Comparison of ENCODE assay signal across 7 cellular contexts in the genomic region with DNA sequence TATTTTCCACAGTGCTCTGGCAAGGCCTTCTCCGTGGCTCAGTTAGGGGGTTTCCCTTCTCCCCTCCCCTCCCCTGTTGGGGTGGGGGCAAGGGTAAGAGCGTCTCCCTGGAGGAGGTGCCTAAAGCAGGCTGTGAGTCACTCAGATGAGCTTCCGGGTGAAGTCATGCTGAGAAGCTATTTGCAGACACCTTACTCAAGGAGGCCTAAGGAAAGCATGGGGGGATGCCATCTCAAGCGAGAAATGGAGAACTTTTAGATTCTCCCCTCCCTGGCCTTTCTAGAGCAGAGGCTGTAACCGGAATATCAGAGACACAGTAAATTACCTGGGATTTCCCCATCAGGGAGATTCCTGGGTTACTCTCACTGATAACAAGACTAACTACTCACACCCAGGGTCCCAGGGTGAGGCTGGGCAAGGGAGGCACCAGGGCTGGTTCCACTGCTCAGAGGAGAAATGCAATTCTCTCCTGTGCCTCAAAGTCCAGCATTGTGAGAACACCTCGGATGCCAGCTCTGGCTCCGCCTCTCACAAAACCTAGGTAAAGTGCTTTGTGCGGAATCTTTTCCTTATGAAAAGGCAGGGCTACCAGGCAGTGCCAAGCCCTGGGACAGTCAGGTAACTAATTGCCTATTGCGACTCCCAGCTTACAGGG.
DNase-seq lines count a peak whose midpoint lies in the region; ATAC-seq and TF ChIP-seq lines count a peak whose summit lies in the region.

No MANE protein-coding gene starts in this region.

- H3K4me3 ChIP-seq in SK-N-SH (ENCODE audit: low read depth in 2 of 2, low read length in 1 of 2) = no peak overlapping the region
- H3K4me3 ChIP-seq in lung = no peak overlapping the region

- no peaks in the 10 kb centered on the region for H3F3A ChIP-seq in SK-N-SH (replicated peaks; ENCODE audit: insufficient read depth)

- CTCF ChIA-PET in SK-N-SH (lab: Yijun Ruan, JAX) = interaction anchor here (0.7 to 1.8 kb wide), 4 partner anchors 10 to 200 kb away, joined by 3 to 5 read pairs (median 4); no protein-coding TSS in a partner anchor

- H3K9me3 ChIP-seq in SK-N-SH = no peaks in the 10 kb centered on the region
- H3K9me3 ChIP-seq in lung (ENCODE audit: control insufficient read depth in 2 of 2, insufficient read depth in 1 of 2, low read length in 1 of 2) = no peaks in the 10 kb centered on the region

- H3K27me3 Mint-ChIP-seq in stimulated activated naive CD8-positive, alpha-beta T cell treated with anti-CD3 and anti-CD28 coated beads, Interleukin-15, Interleukin-2, amounts not matched to agents 100 ng/mL and 50 ng/mL, for 24 hours = no peaks in the 10 kb centered on the region

- H3K9ac ChIP-seq in SK-N-SH = peak overlapping the region; percentile 40; the same call in 1 of the 2 replicates

- POLR2A ChIA-PET in SK-N-SH (lab: Yijun Ruan, JAX) = no interaction called here

- no peak overlapping the region for H3K27ac Mint-ChIP-seq in activated naive CD4-positive, alpha-beta T cell treated with anti-CD3 and anti-CD28 coated beads, Interleukin-2, amount 50 U/mL, for 72 hours
- peak overlapping the region; percentile 70 for H3K27ac Mint-ChIP-seq in stimulated activated naive CD8-positive, alpha-beta T cell treated with anti-CD3 and anti-CD28 coated beads, Interleukin-15, Interleukin-2, amounts not matched to agents 100 ng/mL and 50 ng/mL, for 24 hours

- H3K4me1 Mint-ChIP-seq in stimulated activated naive CD8-positive, alpha-beta T cell treated with anti-CD3 and anti-CD28 coated beads, Interleukin-15, Interleukin-2, amounts not matched to agents 100 ng/mL and 50 ng/mL, for 24 hours (ENCODE audit: low read depth) = peaks cover 77% of the 10 kb centered on the region

- no peaks in the 10 kb centered on the region for H3K9me3 Mint-ChIP-seq in activated naive CD4-positive, alpha-beta T cell treated with anti-CD3 and anti-CD28 coated beads, Interleukin-2, amount 50 U/mL, for 72 hours
- H3K9me3 Mint-ChIP-seq in stimulated activated naive CD8-positive, alpha-beta T cell treated with anti-CD3 and anti-CD28 coated beads, Interleukin-15, Interleukin-2, amounts not matched to agents 100 ng/mL and 50 ng/mL, for 24 hours = no peaks in the 10 kb centered on the region

- DNase-seq in SK-N-SH (no peak), lung (ENCODE audit: low spot score) (peak; percentile 48), mesenteric fat pad (ENCODE audit: low spot score) (no peak)
- peak in 1 of 2 donors; percentile 69 for DNase-seq in activated naive CD4-positive, alpha-beta T cell treated with anti-CD3 and anti-CD28 coated beads, Interleukin-2, amount 50 U/mL, for 72 hours (ENCODE audit: low spot score in 2 of 2)

- H3K36me3 Mint-ChIP-seq in activated naive CD4-positive, alpha-beta T cell treated with anti-CD3 and anti-CD28 coated beads, Interleukin-2, amount 50 U/mL, for 72 hours = no peaks in the 10 kb centered on the region
- H3K36me3 Mint-ChIP-seq in stimulated activated naive CD8-positive, alpha-beta T cell treated with anti-CD3 and anti-CD28 coated beads, Interleukin-15, Interleukin-2, amounts not matched to agents 100 ng/mL and 50 ng/mL, for 24 hours (ENCODE audit: low read depth) = no peaks in the 10 kb centered on the region

- peak overlapping the region; percentile 71 for H3K4me2 ChIP-seq in SK-N-SH

- 55% methylated on average over 7 of the region's 9 CpGs for WGBS in SK-N-SH (ENCODE audit: low lambda C conversion rate)
- WGBS in lung, 2 donors = 43 to 52% methylated on average over 9 of the region's 9 CpGs

- H3K36me3 ChIP-seq in SK-N-SH (replicated peaks in 1 of 2; ENCODE audit: control insufficient read depth in 1 of 2, insufficient read depth in 2 of 2, low read length in 1 of 2) = no peaks in the 10 kb centered on the region
- no peaks in the 10 kb centered on the region for H3K36me3 ChIP-seq in lung (ENCODE audit: control insufficient read depth in 2 of 2, insufficient read depth in 2 of 2, low read length in 2 of 2)

- ATAC-seq in GM19397 (IDR thresholded peaks at IDR 0.05; ENCODE audit: unreplicated experiment) = peak; percentile 61
- peak; percentile 76 for ATAC-seq in HG03175 (IDR thresholded peaks at IDR 0.05; ENCODE audit: unreplicated experiment)
- peak; percentile 77 to 91 for ATAC-seq in activated naive CD4-positive, alpha-beta T cell treated with anti-CD3 and anti-CD28 coated beads, Interleukin-2, amount 50 U/mL, for 72 hours
- peak; percentile 91 for ATAC-seq in lung (ENCODE audit: insufficient read depth, low FRiP score)

- H3K27ac ChIP-seq in SK-N-SH (ENCODE audit: low read depth in 2 of 2, low read length in 1 of 2) (0 out of 4 replicates have a peak overlapping the region, but pooled peaks of 1 of the 2 experiments have one; percentile 27), lung (ENCODE audit: low read depth in 1 of 2, low read length in 1 of 2) (peak overlapping the region in 1 of 2 donors; percentile 74)

- peak overlapping the region; percentile 38 for H3K4me3 Mint-ChIP-seq in stimulated activated naive CD8-positive, alpha-beta T cell treated with anti-CD3 and anti-CD28 coated beads, Interleukin-15, Interleukin-2, amounts not matched to agents 100 ng/mL and 50 ng/mL, for 24 hours

- TF ChIP-seq CTCF in SK-N-SH (IDR thresholded peaks at IDR 0.05) = no peak
- no peak for TF ChIP-seq CTCF in lung (IDR thresholded peaks at IDR 0.05; ENCODE audit: control extremely low read depth, extremely low read depth)

- H3K4me1 ChIP-seq in SK-N-SH (ENCODE audit: control insufficient read depth in 1 of 2, insufficient read depth in 2 of 2, low read depth in 1 of 2, low read length in 1 of 2) = peaks cover 9 to 13% of the 10 kb centered on the region in 2 experiments; a peak in 2 of 4 replicates
- H3K4me1 ChIP-seq in lung (ENCODE audit: control insufficient read depth in 2 of 2, insufficient read depth in 2 of 2, low read length in 2 of 2) = peaks cover 0 to 4% of the 10 kb centered on the region in 2 donors

- H3K27me3 ChIP-seq in SK-N-SH (ENCODE audit: insufficient read depth) (no peaks in the 10 kb centered on the region), lung (ENCODE audit: control insufficient read depth, insufficient read depth) (no peaks in the 10 kb centered on the region)

- H2AFZ ChIP-seq in SK-N-SH (ENCODE audit: low read depth) = peak overlapping the region; percentile 82

- TF ChIP-seq RAD21 in SK-N-SH (IDR thresholded peaks at IDR 0.05; ENCODE audit: low read length) = no peak

- TF ChIP-seq EP300 in SK-N-SH (IDR thresholded peaks at IDR 0.05; ENCODE audit: borderline replicate concordance in 1 of 2, low read depth in 1 of 2, low read length in 1 of 2) = peak in 1 of 2 experiments; percentile 36; a peak in 1 of 4 replicates

- H3K9me2 ChIP-seq in SK-N-SH = no peaks in the 10 kb centered on the region

- no peaks in the 10 kb centered on the region for H4K20me1 ChIP-seq in SK-N-SH (ENCODE audit: insufficient read depth)

- H3K79me2 ChIP-seq in SK-N-SH (ENCODE audit: insufficient read depth) = no peaks in the 10 kb centered on the region

TF ChIP-seq in SK-N-SH, 30 proteins besides CTCF, POLR2A, EP300 and RAD21 (continues in another document):
- TF ChIP-seq MEF2A (IDR thresholded peaks at IDR 0.05; ENCODE audit: borderline replicate concordance, low read depth) (no peak), YY1 (IDR thresholded peaks at IDR 0.05; ENCODE audit: low read depth) (no peak), GABPA (IDR thresholded peaks at IDR 0.05; ENCODE audit: low read depth) (peak; percentile 24; the same call in 1 of the 2 replicates), ELF1 (IDR thresholded peaks at IDR 0.05) (peak; percentile 60; the same call in 1 of the 2 replicates), NFIC (IDR thresholded peaks at IDR 0.05; ENCODE audit: borderline replicate concordance) (no peak), JUND (IDR thresholded peaks at IDR 0.05) (peak; percentile 70), NRF1 (IDR thresholded peaks at IDR 0.05; ENCODE audit: low read depth, low read length) (no peak), TCF12 (IDR thresholded peaks at IDR 0.05) (peak; percentile 33; the same call in 1 of the 2 replicates), MXI1 (IDR thresholded peaks at IDR 0.05; ENCODE audit: low read depth, low read length) (no peak), GATA2 (CRISPR knock-in tag; IDR thresholded peaks at IDR 0.05) (no peak), TAF1 (IDR thresholded peaks at IDR 0.05; ENCODE audit: borderline replicate concordance, low read depth, low read length) (no peak)
- TF ChIP-seq, protein P1, sequence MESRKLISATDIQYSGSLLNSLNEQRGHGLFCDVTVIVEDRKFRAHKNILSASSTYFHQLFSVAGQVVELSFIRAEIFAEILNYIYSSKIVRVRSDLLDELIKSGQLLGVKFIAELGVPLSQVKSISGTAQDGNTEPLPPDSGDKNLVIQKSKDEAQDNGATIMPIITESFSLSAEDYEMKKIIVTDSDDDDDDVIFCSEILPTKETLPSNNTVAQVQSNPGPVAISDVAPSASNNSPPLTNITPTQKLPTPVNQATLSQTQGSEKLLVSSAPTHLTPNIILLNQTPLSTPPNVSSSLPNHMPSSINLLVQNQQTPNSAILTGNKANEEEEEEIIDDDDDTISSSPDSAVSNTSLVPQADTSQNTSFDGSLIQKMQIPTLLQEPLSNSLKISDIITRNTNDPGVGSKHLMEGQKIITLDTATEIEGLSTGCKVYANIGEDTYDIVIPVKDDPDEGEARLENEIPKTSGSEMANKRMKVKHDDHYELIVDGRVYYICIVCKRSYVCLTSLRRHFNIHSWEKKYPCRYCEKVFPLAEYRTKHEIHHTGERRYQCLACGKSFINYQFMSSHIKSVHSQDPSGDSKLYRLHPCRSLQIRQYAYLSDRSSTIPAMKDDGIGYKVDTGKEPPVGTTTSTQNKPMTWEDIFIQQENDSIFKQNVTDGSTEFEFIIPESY (IDR thresholded peaks at IDR 0.05; ENCODE audit: borderline replicate concordance, low read depth) = peak; percentile 26; the same call in 1 of the 2 replicates
- TF ChIP-seq, protein P2, sequence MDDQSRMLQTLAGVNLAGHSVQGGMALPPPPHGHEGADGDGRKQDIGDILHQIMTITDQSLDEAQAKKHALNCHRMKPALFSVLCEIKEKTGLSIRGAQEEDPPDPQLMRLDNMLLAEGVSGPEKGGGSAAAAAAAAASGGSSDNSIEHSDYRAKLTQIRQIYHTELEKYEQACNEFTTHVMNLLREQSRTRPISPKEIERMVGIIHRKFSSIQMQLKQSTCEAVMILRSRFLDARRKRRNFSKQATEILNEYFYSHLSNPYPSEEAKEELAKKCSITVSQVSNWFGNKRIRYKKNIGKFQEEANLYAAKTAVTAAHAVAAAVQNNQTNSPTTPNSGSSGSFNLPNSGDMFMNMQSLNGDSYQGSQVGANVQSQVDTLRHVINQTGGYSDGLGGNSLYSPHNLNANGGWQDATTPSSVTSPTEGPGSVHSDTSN (IDR thresholded peaks at IDR 0.05) = 0 out of 2 replicates have a peak, but pooled peaks have one; percentile 14
- TF ChIP-seq, protein P3, sequence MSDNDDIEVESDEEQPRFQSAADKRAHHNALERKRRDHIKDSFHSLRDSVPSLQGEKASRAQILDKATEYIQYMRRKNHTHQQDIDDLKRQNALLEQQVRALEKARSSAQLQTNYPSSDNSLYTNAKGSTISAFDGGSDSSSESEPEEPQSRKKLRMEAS (IDR thresholded peaks at IDR 0.05; ENCODE audit: low read depth) = 0 out of 2 replicates have a peak, but pooled peaks have one; percentile 22
